ENCODE assay signal across 8 cellular contexts in genomic region chr10:46285300-46285699, GRCh38.
DNase-seq lines count a peak whose midpoint lies in the region; ATAC-seq and TF ChIP-seq lines count a peak whose summit lies in the region.

No MANE protein-coding gene starts in this region.

- ATAC-seq in GM21576 (IDR thresholded peaks at IDR 0.05; ENCODE audit: unreplicated experiment) = no peak

- H3K9ac ChIP-seq in MM.1S (ENCODE audit: low read length) (peak overlapping the region; percentile 61; the same call in 1 of the 2 replicates), endocrine pancreas (ENCODE audit: control insufficient read depth, insufficient read depth, low read length) (no peak overlapping the region), rectal smooth muscle tissue (ENCODE audit: low read length) (no peak overlapping the region)

- no peaks in the 10 kb centered on the region for H3K9me2 ChIP-seq in MM.1S (replicated peaks; ENCODE audit: insufficient read depth, low read length)

- H3K79me2 ChIP-seq in MM.1S (ENCODE audit: low read length) = no peaks in the 10 kb centered on the region

- no peak for DNase-seq in MM.1S
- DNase-seq in NCI-H526 treated with DMSO at 0.1 percent for 48 hours (lab: John Stamatoyannopoulos, UW) = no peak
- DNase-seq in activated gamma-delta T cell (lab: John Stamatoyannopoulos, UW) = no peak
- DNase-seq in NCI-H1092 (lab: John Stamatoyannopoulos, UW) = no peak

- H3K4me2 ChIP-seq in MM.1S (ENCODE audit: low read depth, low read length) = peak overlapping the region; percentile 98

- peak overlapping the region; percentile 77 for H2AFZ ChIP-seq in MM.1S (ENCODE audit: low read length)

- H3K36me3 ChIP-seq in MM.1S (replicated peaks; ENCODE audit: insufficient read depth, low read length) (no peaks in the 10 kb centered on the region), endocrine pancreas (ENCODE audit: control insufficient read depth, insufficient read depth, low read length) (no peaks in the 10 kb centered on the region), rectal smooth muscle tissue (ENCODE audit: control insufficient read depth, insufficient read depth, low read length) (no peaks in the 10 kb centered on the region)

- H3K27ac ChIP-seq in MM.1S (ENCODE audit: low read length) (no peak overlapping the region), rectal smooth muscle tissue (ENCODE audit: low read depth, low read length) (no peak overlapping the region)

- peak overlapping the region; percentile 41; the same call in 1 of the 2 replicates for H3K4me3 ChIP-seq in GM08714 (ENCODE audit: low read length)
- H3K4me3 ChIP-seq in MM.1S (ENCODE audit: low read length) = peak overlapping the region; percentile 71
- peak overlapping the region; percentile 40 for H3K4me3 ChIP-seq in endocrine pancreas (ENCODE audit: control insufficient read depth, insufficient read depth, low read length)
- peak overlapping the region; percentile 73 for H3K4me3 ChIP-seq in rectal smooth muscle tissue (ENCODE audit: low read length)

- no peak for TF ChIP-seq CTCF in MM.1S (IDR thresholded peaks at IDR 0.05; ENCODE audit: low read length)

- H3K4me1 ChIP-seq in MM.1S (ENCODE audit: low read length) = no peaks in the 10 kb centered on the region
- no peaks in the 10 kb centered on the region for H3K4me1 ChIP-seq in endocrine pancreas (ENCODE audit: control insufficient read depth, insufficient read depth, low read length)
- H3K4me1 ChIP-seq in rectal smooth muscle tissue (ENCODE audit: control insufficient read depth, insufficient read depth, low read length) = no peaks in the 10 kb centered on the region

- H3F3A ChIP-seq in MM.1S (ENCODE audit: insufficient read depth, low read length) = no peaks in the 10 kb centered on the region

- peaks cover 15% of the 10 kb centered on the region; the same call in 1 of the 2 replicates for H3K27me3 ChIP-seq in MM.1S (replicated peaks; ENCODE audit: insufficient read depth, low read length)
- no peaks in the 10 kb centered on the region for H3K27me3 ChIP-seq in endocrine pancreas (ENCODE audit: control insufficient read depth, insufficient read depth, low read length)
- H3K27me3 ChIP-seq in rectal smooth muscle tissue (ENCODE audit: control insufficient read depth, insufficient read depth, low read length) = no peaks in the 10 kb centered on the region

- H4K20me1 ChIP-seq in MM.1S (ENCODE audit: insufficient read depth, low read length) = no peaks in the 10 kb centered on the region

- H3K9me3 ChIP-seq in MM.1S (replicated peaks; ENCODE audit: insufficient read depth, low read length) (no peaks in the 10 kb centered on the region), endocrine pancreas (ENCODE audit: control insufficient read depth, low read length) (no peaks in the 10 kb centered on the region)
